In the genomic region with DNA sequence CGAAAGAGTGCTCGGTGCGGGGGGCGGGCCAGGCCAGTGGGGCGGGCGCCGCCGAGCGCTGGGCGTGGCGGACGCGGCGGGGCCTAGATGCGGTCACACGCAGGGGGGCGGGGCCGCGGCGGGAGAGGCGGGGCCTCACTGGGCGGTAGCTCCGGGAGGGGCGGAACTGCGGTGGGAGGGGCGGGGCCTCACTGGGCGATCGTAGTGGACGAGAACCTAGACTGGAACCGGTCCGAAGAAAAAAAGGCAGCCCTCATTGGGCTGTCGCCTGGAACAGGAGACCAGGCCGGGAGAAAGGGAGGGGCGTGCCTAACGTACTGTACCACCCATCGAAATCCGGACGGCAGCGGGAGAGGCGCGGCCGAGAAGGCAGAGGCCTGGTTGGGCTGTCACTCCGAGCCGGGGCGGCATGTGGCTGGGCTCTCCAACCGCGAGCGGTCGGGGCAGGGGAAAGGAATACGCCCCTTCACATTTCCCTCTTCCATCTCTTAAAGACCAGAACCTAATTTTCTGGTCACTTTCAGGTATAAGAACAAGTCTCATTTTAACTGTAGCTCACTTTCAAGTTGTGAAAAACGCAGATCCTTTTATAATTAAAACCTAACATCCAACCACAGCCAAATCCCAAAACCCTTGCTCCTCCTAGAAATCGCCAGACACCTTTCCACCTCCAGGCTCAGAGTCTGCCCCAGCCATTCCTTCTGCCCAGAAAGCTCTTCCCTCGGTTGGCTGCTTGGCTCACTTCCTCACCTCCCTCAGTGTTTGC, we compare ENCODE assay signal across 8 cellular contexts. TPM values are rescaled to one million over a fixed set of nuclear protein-coding genes. Genes with fewer than 3 reads are reported as not detected.
A peak's percentile ranks its signal among the peaks of the same experiment; 100 is the strongest.
DNase-seq lines count a peak whose midpoint lies in the region; ATAC-seq lines count a peak whose summit lies in the region.

A gene with protein sequence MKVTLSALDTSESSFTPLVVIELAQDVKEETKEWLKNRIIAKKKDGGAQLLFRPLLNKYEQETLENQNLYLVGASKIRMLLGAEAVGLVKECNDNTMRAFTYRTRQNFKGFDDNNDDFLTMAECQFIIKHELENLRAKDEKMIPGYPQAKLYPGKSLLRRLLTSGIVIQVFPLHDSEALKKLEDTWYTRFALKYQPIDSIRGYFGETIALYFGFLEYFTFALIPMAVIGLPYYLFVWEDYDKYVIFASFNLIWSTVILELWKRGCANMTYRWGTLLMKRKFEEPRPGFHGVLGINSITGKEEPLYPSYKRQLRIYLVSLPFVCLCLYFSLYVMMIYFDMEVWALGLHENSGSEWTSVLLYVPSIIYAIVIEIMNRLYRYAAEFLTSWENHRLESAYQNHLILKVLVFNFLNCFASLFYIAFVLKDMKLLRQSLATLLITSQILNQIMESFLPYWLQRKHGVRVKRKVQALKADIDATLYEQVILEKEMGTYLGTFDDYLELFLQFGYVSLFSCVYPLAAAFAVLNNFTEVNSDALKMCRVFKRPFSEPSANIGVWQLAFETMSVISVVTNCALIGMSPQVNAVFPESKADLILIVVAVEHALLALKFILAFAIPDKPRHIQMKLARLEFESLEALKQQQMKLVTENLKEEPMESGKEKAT (minus strand): TSS at position 38 of the 766 bp plus-strand sequence. CDS start 16,159 bp downstream, outside the sequence.

- no peaks in the 10 kb centered on the region for H3K27me3 ChIP-seq in BLaER1 treated with 17β-estradiol and CSF1 and Interleukin-3, amounts not matched to agents 10 nM and 100 nM

- H4K20me1 ChIP-seq in BLaER1 treated with 17β-estradiol and CSF1 and Interleukin-3, amounts not matched to agents 10 nM and 100 nM = peaks cover 0 to 6% (median 0%) of the 10 kb centered on the region in 11 experiments; a peak in 1 of 22 replicates

- intact Hi-C loops in left colon (cut with DNase I, micrococcal nuclease) = loop anchor here in 1 of 2 donors (5.0 kb wide), 1 partner anchor 70 kb away; a partner anchor contains a TSS

- peak within 1 kb of the TSS; percentile 82 to 94 (median 87) for H3K4me3 ChIP-seq in BLaER1 treated with 17β-estradiol and CSF1 and Interleukin-3, amounts not matched to agents 10 nM and 100 nM

- peak within 1 kb of the TSS; percentile 49 to 73 (median 63); a peak in 21 of 22 replicates for H3K27ac ChIP-seq in BLaER1 treated with 17β-estradiol and CSF1 and Interleukin-3, amounts not matched to agents 10 nM and 100 nM

- no peaks in the 10 kb centered on the region for H3K36me3 ChIP-seq in BLaER1 treated with 17β-estradiol and CSF1 and Interleukin-3, amounts not matched to agents 10 nM and 100 nM

- peaks cover 11 to 18% (median 14%) of the 10 kb centered on the region in 10 experiments; a peak in 19 of 20 replicates for H3K4me1 ChIP-seq in BLaER1 treated with 17β-estradiol and CSF1 and Interleukin-3, amounts not matched to agents 10 nM and 100 nM

- H3K9me3 ChIP-seq in BLaER1 treated with 17β-estradiol and CSF1 and Interleukin-3, amounts not matched to agents 10 nM and 100 nM (replicated peaks in 1 of 11) = no peaks in the 10 kb centered on the region

- ATAC-seq in GM19351 (IDR thresholded peaks at IDR 0.05; ENCODE audit: unreplicated experiment) (peak; percentile 92), HG03520 (IDR thresholded peaks at IDR 0.05; ENCODE audit: unreplicated experiment) (peak; percentile 92), left colon (peak; percentile 91)

- peak within 1 kb of the TSS; percentile 83 to 99 (median 95) for H3K4me2 ChIP-seq in BLaER1 treated with 17β-estradiol and CSF1 and Interleukin-3, amounts not matched to agents 10 nM and 100 nM

- peak within 1 kb of the TSS; percentile 72 to 85 (median 83) for H3K9ac ChIP-seq in BLaER1 treated with 17β-estradiol and CSF1 and Interleukin-3, amounts not matched to agents 10 nM and 100 nM

- peak; percentile 92 for DNase-seq in NCI-H69 (lab: John Stamatoyannopoulos, UW)
- peak; percentile 93 for DNase-seq in activated CD4-positive, alpha-beta T cell treated with anti-CD3 and anti-CD28 coated beads, Interleukin-2, amount 50 U/mL, for 1 hour
- DNase-seq in dedifferentiated amniotic fluid mesenchymal stem cell (ENCODE audit: extremely low spot score) = peak; percentile 99
- peak; percentile 99 to 100 for DNase-seq in left colon
- peak; percentile 94 to 99 for DNase-seq in stimulated activated CD4-positive, alpha-beta T cell treated with anti-CD3 and anti-CD28 coated beads, Interleukin-1b, Interleukin-23, amount 100 ng/mL, for 4 hours (ENCODE audit: low read depth in 2 of 2)

RNA-seq across cellular contexts. Expression of the gene that starts here (rescaled TPM):
- total RNA-seq in left colon = 10 to 100 TPM; 82.0 to 85.3 TPM

Comparison
In these comparisons a context has a peak if more than half of its experiments do, and no peak if none do; other contexts are left out.
1. Peak in every context shown above with its lines: DNase-seq, ATAC-seq, H3K4me3 ChIP-seq and H3K27ac ChIP-seq.